In genomic region chr17:44844390-44844830, GRCh38 we compare ENCODE assay signal across 17 cellular contexts. TPM values are rescaled to one million over a fixed set of nuclear protein-coding genes. Genes with fewer than 3 reads are reported as not detected.
DNase-seq lines count a peak whose midpoint lies in the region; TF ChIP-seq lines count a peak whose summit lies in the region.
"Had no signal": no experiment of that assay in that cellular context is flagged by ENCODE, and none has a peak within 500 bp of the region (broad histone marks: within the 10 kb centered on the region; RNA-seq: fewer than 3 reads in every experiment).

No MANE protein-coding gene starts in this region.

- H3K9ac ChIP-seq in iPS-20b (ENCODE audit: low read depth, low read length), result peak overlapping the region; percentile 39; the same call in 1 of the 2 replicates
- H3K9ac ChIP-seq in trophoblast cell (ENCODE audit: low read length), result no peak overlapping the region

- no peak overlapping the region for H2AK5ac ChIP-seq in trophoblast cell (ENCODE audit: low read length)

- no peak overlapping the region for H3K4me2 ChIP-seq in trophoblast cell (ENCODE audit: low read length)

- no peak overlapping the region for H3K4me3 ChIP-seq in HEK293 (ENCODE audit: low read depth, low read length)
- H3K4me3 ChIP-seq in iPS-20b (ENCODE audit: low read length), result no peak overlapping the region
- no peak overlapping the region for H3K4me3 ChIP-seq in trophoblast cell (ENCODE audit: low read depth, low read length)
- H3K4me3 ChIP-seq: dorsolateral prefrontal cortex had no signal

- H3K79me2 ChIP-seq in trophoblast cell (ENCODE audit: control insufficient read depth, insufficient read depth, low read length, poor library complexity), result no peaks in the 10 kb centered on the region

- H3K27ac ChIP-seq in HEK293 (ENCODE audit: extremely low read depth, low read depth, low read length), result no peak overlapping the region; the same call in 1 of the 2 replicates
- no peak overlapping the region for H3K27ac ChIP-seq in iPS-20b (ENCODE audit: low read length)
- peak overlapping the region; percentile 17 for H3K27ac ChIP-seq in temporal lobe (ENCODE audit: low read depth, low read length)
- no peak overlapping the region for H3K27ac ChIP-seq in trophoblast cell (ENCODE audit: low read depth, low read length)

- no peak overlapping the region for H2BK12ac ChIP-seq in trophoblast cell (ENCODE audit: low read length)

- POLR2A ChIA-PET in HEK293 (lab: Yijun Ruan, JAX), result interaction anchor here (0.6 to 0.7 kb wide), 2 partner anchors 273 to 321 kb away, joined by 3 to 4 read pairs; no protein-coding TSS in a partner anchor

- H2BK120ac ChIP-seq in trophoblast cell (ENCODE audit: insufficient read depth, low read length, poor library complexity), result no peak overlapping the region

- H3K18ac ChIP-seq in trophoblast cell (ENCODE audit: low read length), result no peak overlapping the region

- H3K79me1 ChIP-seq in trophoblast cell (ENCODE audit: low read length), result no peaks in the 10 kb centered on the region

- H3K4me1 ChIP-seq in HEK293 (ENCODE audit: control insufficient read depth, insufficient read depth, low read length) (peaks cover 3% of the 10 kb centered on the region; the same call in 1 of the 2 replicates), iPS-20b (ENCODE audit: insufficient read depth, low read length) (peaks cover 21% of the 10 kb centered on the region), trophoblast cell (ENCODE audit: control insufficient read depth in 1 of 2, insufficient read depth in 2 of 2, low read length in 2 of 2) (peaks cover 0 to 4% of the 10 kb centered on the region in 2 experiments)

- no peak overlapping the region for H4K91ac ChIP-seq in trophoblast cell (ENCODE audit: low read depth, low read length)

- no peak overlapping the region for H3K14ac ChIP-seq in trophoblast cell (ENCODE audit: low read length)

- no peak overlapping the region for H4K12ac ChIP-seq in trophoblast cell (ENCODE audit: low read depth, low read length)

- DNase-seq in dermis blood vessel endothelial cell (peak; percentile 30), trophoblast cell (no peak), NCI-H1417 (lab: John Stamatoyannopoulos, UW) (no peak), T-helper 9 cell (no peak), NCI-H187 (lab: John Stamatoyannopoulos, UW) (no peak)
- DNase-seq: activated CD4-positive, alpha-beta T cell treated with anti-CD3 and anti-CD28 coated beads, Interleukin-2, amount 10 ng/mL, durations not matched to agents 7 days and 5 days; amniotic stem cell; Calu3; dorsolateral prefrontal cortex; kidney glomerular epithelial cell; natural killer cell; NCI-H2081 treated with DMSO at 0.1 percent for 48 hours; NCI-H748 treated with DMSO at 0.1 percent for 48 hours had no signal

- no peak overlapping the region for H3K23ac ChIP-seq in trophoblast cell (ENCODE audit: low read length)

- H3K4ac ChIP-seq in trophoblast cell (ENCODE audit: low read depth, low read length), result no peak overlapping the region

- H3K36me3 ChIP-seq in HEK293 (ENCODE audit: control insufficient read depth in 2 of 2, insufficient read depth in 1 of 2, low read length in 2 of 2), result peaks cover under 1 to 4% of the 10 kb centered on the region in 2 experiments; a peak in 2 of 3 replicates
- H3K36me3 ChIP-seq in iPS-20b (ENCODE audit: insufficient read depth, low read depth, low read length), result no peaks in the 10 kb centered on the region
- peaks cover 3 to 4% of the 10 kb centered on the region in 2 experiments for H3K36me3 ChIP-seq in trophoblast cell (ENCODE audit: control insufficient read depth in 1 of 2, insufficient read depth in 2 of 2, low read length in 2 of 2)

- CTCF ChIA-PET in HEK293 (lab: Yijun Ruan, JAX), result interaction anchor here (0.6 to 8.0 kb wide), 8 partner anchors 12 to 111 kb away, joined by 3 to 56 read pairs (median 7); no protein-coding TSS in a partner anchor

- H4K8ac ChIP-seq in trophoblast cell (ENCODE audit: low read depth, low read length), result no peak overlapping the region

- H2AFZ ChIP-seq in trophoblast cell (ENCODE audit: insufficient read depth, low read length, poor library complexity), result no peak overlapping the region

- H3K9me3 ChIP-seq in HEK293 (ENCODE audit: control insufficient read depth, insufficient read depth, low read depth, low read length), result no peaks in the 10 kb centered on the region
- no peaks in the 10 kb centered on the region for H3K9me3 ChIP-seq in iPS-20b (ENCODE audit: insufficient read depth, low read depth, low read length)
- no peaks in the 10 kb centered on the region for H3K9me3 ChIP-seq in trophoblast cell (ENCODE audit: insufficient read depth, low read depth, low read length)

- H2BK5ac ChIP-seq in trophoblast cell (ENCODE audit: low read depth, low read length, poor library complexity), result no peak overlapping the region

- H3K27me3 ChIP-seq in iPS-20b (ENCODE audit: insufficient read depth, low read length) (no peaks in the 10 kb centered on the region), trophoblast cell (ENCODE audit: insufficient read depth, low read length) (no peaks in the 10 kb centered on the region)
- H3K27me3 ChIP-seq: dorsolateral prefrontal cortex had no signal

- TF ChIP-seq CTCF in HEK293 (tag by site-specific recombination; IDR thresholded peaks at IDR 0.05), result no peak

- no CpG with 5 or more reads among the region's 1 CpG for WGBS in trophoblast cell (ENCODE audit: extremely low coverage, insufficient coverage, insufficient read length)

TF ChIP-seq in HEK293, 187 proteins besides CTCF, POLR2A, EP300 and RAD21:
- no peak for TF ChIP-seq ZNF658 (tag by site-specific recombination; IDR thresholded peaks at IDR 0.05)
- TF ChIP-seq, protein P1, sequence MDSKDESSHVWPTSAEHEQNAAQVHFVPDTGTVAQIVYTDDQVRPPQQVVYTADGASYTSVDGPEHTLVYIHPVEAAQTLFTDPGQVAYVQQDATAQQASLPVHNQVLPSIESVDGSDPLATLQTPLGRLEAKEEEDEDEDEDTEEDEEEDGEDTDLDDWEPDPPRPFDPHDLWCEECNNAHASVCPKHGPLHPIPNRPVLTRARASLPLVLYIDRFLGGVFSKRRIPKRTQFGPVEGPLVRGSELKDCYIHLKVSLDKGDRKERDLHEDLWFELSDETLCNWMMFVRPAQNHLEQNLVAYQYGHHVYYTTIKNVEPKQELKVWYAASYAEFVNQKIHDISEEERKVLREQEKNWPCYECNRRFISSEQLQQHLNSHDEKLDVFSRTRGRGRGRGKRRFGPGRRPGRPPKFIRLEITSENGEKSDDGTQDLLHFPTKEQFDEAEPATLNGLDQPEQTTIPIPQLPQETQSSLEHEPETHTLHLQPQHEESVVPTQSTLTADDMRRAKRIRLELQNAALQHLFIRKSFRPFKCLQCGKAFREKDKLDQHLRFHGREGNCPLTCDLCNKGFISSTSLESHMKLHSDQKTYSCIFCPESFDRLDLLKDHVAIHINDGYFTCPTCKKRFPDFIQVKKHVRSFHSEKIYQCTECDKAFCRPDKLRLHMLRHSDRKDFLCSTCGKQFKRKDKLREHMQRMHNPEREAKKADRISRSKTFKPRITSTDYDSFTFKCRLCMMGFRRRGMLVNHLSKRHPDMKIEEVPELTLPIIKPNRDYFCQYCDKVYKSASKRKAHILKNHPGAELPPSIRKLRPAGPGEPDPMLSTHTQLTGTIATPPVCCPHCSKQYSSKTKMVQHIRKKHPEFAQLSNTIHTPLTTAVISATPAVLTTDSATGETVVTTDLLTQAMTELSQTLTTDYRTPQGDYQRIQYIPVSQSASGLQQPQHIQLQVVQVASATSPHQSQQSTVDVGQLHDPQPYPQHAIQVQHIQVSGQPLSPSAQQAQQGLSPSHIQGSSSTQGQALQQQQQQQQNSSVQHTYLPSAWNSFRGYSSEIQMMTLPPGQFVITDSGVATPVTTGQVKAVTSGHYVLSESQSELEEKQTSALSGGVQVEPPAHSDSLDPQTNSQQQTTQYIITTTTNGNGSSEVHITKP (tag by site-specific recombination; IDR thresholded peaks at IDR 0.05), result peak; percentile 50; the same call in 1 of the 2 replicates

RNA-seq across cellular contexts. Expression of gene HIGD1B, which starts 3.3 kb away (rescaled TPM):
- total RNA-seq in dermis blood vessel endothelial cell (not detected in 2 replicates), temporal lobe (2.2 TPM)
- not detected in 2 replicates for polyA plus RNA-seq in trophoblast cell (2013)
- total RNA-seq: activated CD4-positive, alpha-beta T cell treated with anti-CD3 and anti-CD28 coated beads, Interleukin-2, amount 10 ng/mL, durations not matched to agents 7 days and 5 days; Calu3; natural killer cell; T-helper 1 cell treated with Interleukin-12 subunit alpha and Interleukin-12 subunit beta and Interleukin-4 antibody, amounts not matched to agents 30 ng/mL and 1 ng/mL, for 36 hours had no signal

RNA-seq across cellular contexts. Expression of gene GJC1, which starts 14.3 kb away (rescaled TPM):
- total RNA-seq in dermis blood vessel endothelial cell (7.5 and 13.9 TPM in 2 replicates), temporal lobe (69.1 TPM)
- 17.0 and 18.0 TPM in 2 replicates for polyA plus RNA-seq in trophoblast cell (2013)

RNA-seq across cellular contexts. Expression of gene EFTUD2, which starts 54.8 kb away (rescaled TPM):
- 154 and 298 TPM in 2 replicates for total RNA-seq in dermis blood vessel endothelial cell
- total RNA-seq in temporal lobe, result 91.7 TPM
- 51.3 and 52.9 TPM in 2 replicates for polyA plus RNA-seq in trophoblast cell (2013)
